ENCODE assay signal across 9 cellular contexts in the genomic region with DNA sequence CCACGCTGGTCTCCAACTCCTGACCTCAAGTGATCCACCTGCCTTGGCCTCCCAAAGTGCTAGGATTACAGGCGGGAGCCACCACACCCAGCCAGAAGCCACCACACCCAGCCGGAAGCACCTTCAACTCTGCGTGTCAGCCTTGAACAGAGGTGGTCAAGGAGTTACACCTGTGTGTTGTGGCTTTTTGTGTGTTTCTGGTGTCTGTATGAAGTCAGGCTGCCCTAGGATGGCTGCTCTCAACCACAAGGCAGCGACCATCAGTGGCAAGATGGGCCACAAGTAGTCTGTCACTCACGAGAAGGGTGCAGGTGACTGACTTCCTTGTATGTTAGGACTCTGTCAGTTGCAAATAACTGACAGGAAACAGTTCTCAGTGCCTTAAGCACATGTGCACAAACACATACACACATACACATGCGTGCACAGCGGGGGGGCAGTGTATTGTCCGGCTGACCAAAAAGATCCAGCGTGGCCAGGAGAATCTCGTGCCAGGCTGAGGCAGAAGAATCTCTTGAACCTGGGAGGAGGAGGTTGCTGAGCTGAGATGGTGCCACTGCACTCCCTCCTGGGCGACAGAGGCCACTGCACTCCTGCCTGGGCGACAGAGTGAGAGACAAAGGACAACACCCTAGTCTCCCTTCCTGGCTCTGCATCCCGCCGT. TPM values are rescaled to one million over a fixed set of nuclear protein-coding genes. Genes with fewer than 3 reads are reported as not detected.
A peak's percentile ranks its signal among the peaks of the same experiment; 100 is the strongest.
DNase-seq lines count a peak whose midpoint lies in the region; ATAC-seq, FAIRE-seq and TF ChIP-seq lines count a peak whose summit lies in the region.
"Had no signal": no experiment of that assay in that cellular context is flagged by ENCODE, and none has a peak within 500 bp of the region (broad histone marks: within the 10 kb centered on the region; RNA-seq: fewer than 3 reads in every experiment).

No MANE protein-coding gene starts in this region.

- no peak for FAIRE-seq in H54 (lab: Jason Lieb, UNC)

- H3K36me3 ChIP-seq in CD8-positive, alpha-beta T cell (ENCODE audit: insufficient read depth, low read length): peaks cover 3% of the 10 kb centered on the region

- no peak for TF ChIP-seq EP300 in Ishikawa (IDR thresholded peaks at IDR 0.05; ENCODE audit: borderline replicate concordance)

- peak overlapping the region; percentile 35 for H3K27ac ChIP-seq in CD8-positive, alpha-beta T cell (ENCODE audit: low read depth, low read length)
- H3K27ac ChIP-seq: psoas muscle had no signal

- ATAC-seq in CD8-positive, alpha-beta T cell: peak; percentile 58
- peak; percentile 67 for ATAC-seq in activated T-helper 17 cell treated with anti-CD3 and anti-CD28 coated beads, Interleukin-2, amount 50 U/mL, for 72 hours (replicated peaks)
- ATAC-seq in memory B cell (ENCODE audit: low read depth) (peak; percentile 61), left ventricle myocardium superior (no peak), HG02884 (IDR thresholded peaks at IDR 0.05; ENCODE audit: unreplicated experiment) (no peak)
- ATAC-seq: psoas muscle had no signal

- no peaks in the 10 kb centered on the region for H3K27me3 Mint-ChIP-seq in CD8-positive, alpha-beta T cell (ENCODE audit: low read depth)
- H3K27me3 Mint-ChIP-seq in activated T-helper 17 cell treated with anti-CD3 and anti-CD28 coated beads, Interleukin-2, amount 50 U/mL, for 72 hours: no peaks in the 10 kb centered on the region
- H3K27me3 Mint-ChIP-seq in memory B cell: no peaks in the 10 kb centered on the region

- no peak overlapping the region for H3K4me3 ChIP-seq in CD8-positive, alpha-beta T cell (ENCODE audit: low read depth, low read length)
- H3K4me3 ChIP-seq: psoas muscle had no signal

- H3K27ac Mint-ChIP-seq in CD8-positive, alpha-beta T cell: peak overlapping the region; percentile 95
- peak overlapping the region; percentile 91 for H3K27ac Mint-ChIP-seq in activated T-helper 17 cell treated with anti-CD3 and anti-CD28 coated beads, Interleukin-2, amount 50 U/mL, for 72 hours
- H3K27ac Mint-ChIP-seq in memory B cell: peak overlapping the region; percentile 95

- intact Hi-C loops in CD8-positive, alpha-beta T cell (cut with DNase I, micrococcal nuclease): loop anchor here in 1 of 2 experiments (2.0 kb wide), 1 partner anchor 113 kb away; no protein-coding TSS in a partner anchor
- intact Hi-C loops in left ventricle myocardium superior (cut with micrococcal nuclease): no loop called here

- H3K4me1 Mint-ChIP-seq in CD8-positive, alpha-beta T cell (ENCODE audit: low read depth): peaks cover 43% of the 10 kb centered on the region
- H3K4me1 Mint-ChIP-seq in activated T-helper 17 cell treated with anti-CD3 and anti-CD28 coated beads, Interleukin-2, amount 50 U/mL, for 72 hours: peaks cover 18% of the 10 kb centered on the region
- peaks cover 25% of the 10 kb centered on the region for H3K4me1 Mint-ChIP-seq in memory B cell

- no peak for TF ChIP-seq POLR2A in H54 (IDR thresholded peaks at IDR 0.05; ENCODE audit: low read depth, low read length)

- H3K27me3 ChIP-seq in CD8-positive, alpha-beta T cell (ENCODE audit: insufficient read depth, low read length): no peaks in the 10 kb centered on the region

- H3K9me3 ChIP-seq in CD8-positive, alpha-beta T cell (ENCODE audit: low read length): no peaks in the 10 kb centered on the region
- H3K9me3 ChIP-seq: psoas muscle had no signal

- no peaks in the 10 kb centered on the region for H3K9me3 Mint-ChIP-seq in CD8-positive, alpha-beta T cell
- H3K9me3 Mint-ChIP-seq in activated T-helper 17 cell treated with anti-CD3 and anti-CD28 coated beads, Interleukin-2, amount 50 U/mL, for 72 hours: no peaks in the 10 kb centered on the region
- no peaks in the 10 kb centered on the region for H3K9me3 Mint-ChIP-seq in memory B cell

- DNase-seq in CD8-positive, alpha-beta T cell: peak in 4 of 7 experiments; percentile 32 to 52 (median 40)
- DNase-seq in memory B cell (ENCODE audit: low spot score in 2 of 2): peak in 1 of 2 donors; percentile 17
- DNase-seq in NCI-H345 treated with DMSO at 0.1 percent for 48 hours (lab: John Stamatoyannopoulos, UW; ENCODE audit: unreplicated experiment): no peak
- DNase-seq in H54 (ENCODE audit: insufficient read length, low spot score): no peak
- DNase-seq in left ventricle myocardium superior: no peak
- DNase-seq: psoas muscle had no signal

- TF ChIP-seq CTCF in CD8-positive, alpha-beta T cell (IDR thresholded peaks at IDR 0.05): peak; percentile 34

- TF ChIP-seq RAD21 in Ishikawa (IDR thresholded peaks at IDR 0.05; ENCODE audit: low read depth): peak; percentile 44; the same call in 1 of the 2 replicates

- CTCF ChIA-PET in CD8-positive, alpha-beta T cell (lab: Charles Lee): interaction anchor here (0.6 to 2.2 kb wide), 9 partner anchors 11 to 164 kb away, joined by 3 to 11 read pairs (median 3); no protein-coding TSS in a partner anchor

- H3K4me1 ChIP-seq in CD8-positive, alpha-beta T cell (ENCODE audit: insufficient read depth, low read length): peaks cover 41% of the 10 kb centered on the region
- H3K4me1 ChIP-seq: psoas muscle had no signal

- peak overlapping the region; percentile 46 for H3K4me3 Mint-ChIP-seq in CD8-positive, alpha-beta T cell
- peak overlapping the region; percentile 79 for H3K4me3 Mint-ChIP-seq in activated T-helper 17 cell treated with anti-CD3 and anti-CD28 coated beads, Interleukin-2, amount 50 U/mL, for 72 hours
- peak overlapping the region; percentile 41 for H3K4me3 Mint-ChIP-seq in memory B cell

- POLR2A ChIA-PET in CD8-positive, alpha-beta T cell (lab: Charles Lee): interaction anchor here (0.8 to 1.8 kb wide), 5 partner anchors 8 to 128 kb away, joined by 3 to 13 read pairs (median 3); no protein-coding TSS in a partner anchor

- peaks cover 12% of the 10 kb centered on the region for H3K36me3 Mint-ChIP-seq in CD8-positive, alpha-beta T cell
- H3K36me3 Mint-ChIP-seq in activated T-helper 17 cell treated with anti-CD3 and anti-CD28 coated beads, Interleukin-2, amount 50 U/mL, for 72 hours (ENCODE audit: low read depth): peaks cover 87% of the 10 kb centered on the region
- peaks cover 8% of the 10 kb centered on the region for H3K36me3 Mint-ChIP-seq in memory B cell

TF ChIP-seq in Ishikawa, 13 proteins besides CTCF, POLR2A, EP300 and RAD21:
- no peak for TF ChIP-seq TAF1 (IDR thresholded peaks at IDR 0.05; ENCODE audit: low read depth)
- no peak for TF ChIP-seq YY1 (IDR thresholded peaks at IDR 0.05; ENCODE audit: low read depth)
- no peak for TF ChIP-seq TEAD4 (IDR thresholded peaks at IDR 0.05)
- TF ChIP-seq ZBTB7A (IDR thresholded peaks at IDR 0.05; ENCODE audit: low read depth): no peak
- no peak for TF ChIP-seq FOXM1 (IDR thresholded peaks at IDR 0.05; ENCODE audit: borderline replicate concordance, low read depth)
- TF ChIP-seq CEBPB (IDR thresholded peaks at IDR 0.05): no peak
- TF ChIP-seq, protein P1, sequence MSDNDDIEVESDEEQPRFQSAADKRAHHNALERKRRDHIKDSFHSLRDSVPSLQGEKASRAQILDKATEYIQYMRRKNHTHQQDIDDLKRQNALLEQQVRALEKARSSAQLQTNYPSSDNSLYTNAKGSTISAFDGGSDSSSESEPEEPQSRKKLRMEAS (IDR thresholded peaks at IDR 0.05): no peak
- TF ChIP-seq, protein P2, sequence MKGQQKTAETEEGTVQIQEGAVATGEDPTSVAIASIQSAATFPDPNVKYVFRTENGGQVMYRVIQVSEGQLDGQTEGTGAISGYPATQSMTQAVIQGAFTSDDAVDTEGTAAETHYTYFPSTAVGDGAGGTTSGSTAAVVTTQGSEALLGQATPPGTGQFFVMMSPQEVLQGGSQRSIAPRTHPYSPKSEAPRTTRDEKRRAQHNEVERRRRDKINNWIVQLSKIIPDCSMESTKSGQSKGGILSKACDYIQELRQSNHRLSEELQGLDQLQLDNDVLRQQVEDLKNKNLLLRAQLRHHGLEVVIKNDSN (IDR thresholded peaks at IDR 0.05): no peak
- no peak for TF ChIP-seq TCF12 (IDR thresholded peaks at IDR 0.05; ENCODE audit: low read depth)
- TF ChIP-seq, protein P3, sequence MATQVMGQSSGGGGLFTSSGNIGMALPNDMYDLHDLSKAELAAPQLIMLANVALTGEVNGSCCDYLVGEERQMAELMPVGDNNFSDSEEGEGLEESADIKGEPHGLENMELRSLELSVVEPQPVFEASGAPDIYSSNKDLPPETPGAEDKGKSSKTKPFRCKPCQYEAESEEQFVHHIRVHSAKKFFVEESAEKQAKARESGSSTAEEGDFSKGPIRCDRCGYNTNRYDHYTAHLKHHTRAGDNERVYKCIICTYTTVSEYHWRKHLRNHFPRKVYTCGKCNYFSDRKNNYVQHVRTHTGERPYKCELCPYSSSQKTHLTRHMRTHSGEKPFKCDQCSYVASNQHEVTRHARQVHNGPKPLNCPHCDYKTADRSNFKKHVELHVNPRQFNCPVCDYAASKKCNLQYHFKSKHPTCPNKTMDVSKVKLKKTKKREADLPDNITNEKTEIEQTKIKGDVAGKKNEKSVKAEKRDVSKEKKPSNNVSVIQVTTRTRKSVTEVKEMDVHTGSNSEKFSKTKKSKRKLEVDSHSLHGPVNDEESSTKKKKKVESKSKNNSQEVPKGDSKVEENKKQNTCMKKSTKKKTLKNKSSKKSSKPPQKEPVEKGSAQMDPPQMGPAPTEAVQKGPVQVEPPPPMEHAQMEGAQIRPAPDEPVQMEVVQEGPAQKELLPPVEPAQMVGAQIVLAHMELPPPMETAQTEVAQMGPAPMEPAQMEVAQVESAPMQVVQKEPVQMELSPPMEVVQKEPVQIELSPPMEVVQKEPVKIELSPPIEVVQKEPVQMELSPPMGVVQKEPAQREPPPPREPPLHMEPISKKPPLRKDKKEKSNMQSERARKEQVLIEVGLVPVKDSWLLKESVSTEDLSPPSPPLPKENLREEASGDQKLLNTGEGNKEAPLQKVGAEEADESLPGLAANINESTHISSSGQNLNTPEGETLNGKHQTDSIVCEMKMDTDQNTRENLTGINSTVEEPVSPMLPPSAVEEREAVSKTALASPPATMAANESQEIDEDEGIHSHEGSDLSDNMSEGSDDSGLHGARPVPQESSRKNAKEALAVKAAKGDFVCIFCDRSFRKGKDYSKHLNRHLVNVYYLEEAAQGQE (IDR thresholded peaks at IDR 0.05; ENCODE audit: low read depth): no peak
- no peak for TF ChIP-seq CREB1 (IDR thresholded peaks at IDR 0.05; ENCODE audit: low read depth)
- TF ChIP-seq EGR1 (IDR thresholded peaks at IDR 0.05): no peak
- TF ChIP-seq NFIC (IDR thresholded peaks at IDR 0.05): no peak

RNA-seq across cellular contexts. Expression of a gene that starts 13.5 kb away (rescaled TPM):
- 10 to 100 TPM; 27.5 to 29.8 TPM for total RNA-seq in CD8-positive, alpha-beta T cell
- total RNA-seq in activated T-helper 17 cell treated with anti-CD3 and anti-CD28 coated beads, Interleukin-2, amount 50 U/mL, for 72 hours: 10 to 100 TPM; 31.6 to 45.3 TPM
- 4.9 TPM for total RNA-seq in left ventricle myocardium superior

Comparison
In these comparisons a context has a peak if more than half of its experiments do, and no peak if none do; other contexts are left out.
1. ATAC-seq: peak in CD8-positive, alpha-beta T cell (single experiment), activated T-helper 17 cell treated with anti-CD3 and anti-CD28 coated beads, Interleukin-2, amount 50 U/mL, for 72 hours (single experiment) and memory B cell (single experiment); none in left ventricle myocardium superior (single experiment) and HG02884 (single experiment).
2. DNase-seq: peak in CD8-positive, alpha-beta T cell (4 of 7); none in NCI-H345 treated with DMSO at 0.1 percent for 48 hours (single experiment), H54 (single experiment) and left ventricle myocardium superior (single experiment).
3. Peak in every context shown above with its lines, with median percentiles within 50 percentile points of each other: H3K27ac Mint-ChIP-seq and H3K4me3 Mint-ChIP-seq.